Comparison of ENCODE assay signal across 13 cellular contexts in the genomic region with DNA sequence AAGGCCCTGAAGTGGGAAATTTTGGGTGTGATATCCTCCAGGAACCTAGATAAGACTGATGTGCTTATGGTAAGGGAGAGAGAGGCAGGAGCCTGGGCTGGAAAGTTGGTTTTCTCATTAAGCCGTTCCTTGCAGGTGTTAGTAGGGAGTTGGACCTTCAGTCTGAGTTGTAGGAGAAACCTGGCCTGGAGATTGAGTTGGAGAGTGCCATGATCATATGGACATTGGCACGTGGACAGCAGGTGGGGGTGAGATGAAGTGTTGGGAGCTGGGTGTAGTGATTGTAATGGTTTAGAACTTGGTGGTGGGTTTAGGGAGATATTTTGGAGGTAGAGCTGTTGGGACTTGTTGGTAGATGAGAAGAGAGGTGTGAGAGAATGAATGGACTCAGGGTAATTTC. TPM values are rescaled to one million over a fixed set of nuclear protein-coding genes. Genes with fewer than 3 reads are reported as not detected.
A peak's percentile ranks its signal among the peaks of the same experiment; 100 is the strongest.
DNase-seq lines count a peak whose midpoint lies in the region; ATAC-seq, FAIRE-seq and TF ChIP-seq lines count a peak whose summit lies in the region.
"Had no signal": no experiment of that assay in that cellular context is flagged by ENCODE, and none has a peak within 500 bp of the region (broad histone marks: within the 10 kb centered on the region; RNA-seq: fewer than 3 reads in every experiment).

No MANE protein-coding gene starts in this region.

- BruUV-seq in OCI-LY7 (replicated peaks; lab: Mats Ljungman, UMichigan) (TSS peak; percentile 75), HepG2 (replicated peaks; lab: Mats Ljungman, UMichigan) (no TSS peak)

- TF ChIP-seq POLR2A in HepG2 (IDR thresholded peaks at IDR 0.05; ENCODE audit: insufficient read depth in 1 of 2, low read depth in 2 of 2, low read length in 2 of 2) (no peak), breast epithelium (IDR thresholded peaks at IDR 0.05) (no peak)

- H3K27me3 ChIP-seq in DND-41 (ENCODE audit: insufficient read depth, low read length, poor library complexity) = no peaks in the 10 kb centered on the region
- H3K27me3 ChIP-seq in HepG2 (ENCODE audit: control insufficient read depth in 1 of 2, insufficient read depth in 2 of 2, low read length in 2 of 2) = no peaks in the 10 kb centered on the region
- H3K27me3 ChIP-seq in breast epithelium = no peaks in the 10 kb centered on the region
- H3K27me3 ChIP-seq: BLaER1 treated with 17β-estradiol and CSF1 and Interleukin-3, amounts not matched to agents 10 nM and 100 nM had no signal

- H4K20me1 ChIP-seq in DND-41 (ENCODE audit: insufficient read depth, low read length) (peaks cover 35% of the 10 kb centered on the region), OCI-LY7 (ENCODE audit: insufficient read depth, low read length) (no peaks in the 10 kb centered on the region; the same call in 1 of the 2 replicates), HepG2 (ENCODE audit: insufficient read depth, low read length) (peaks cover 9% of the 10 kb centered on the region; the same call in 1 of the 2 replicates)

- no peak overlapping the region for H3K27ac ChIP-seq in DND-41 (ENCODE audit: low read length)
- no peak overlapping the region for H3K27ac ChIP-seq in OCI-LY7 (ENCODE audit: low read depth, low read length, poor library complexity, severe bottlenecking)
- no peak overlapping the region for H3K27ac ChIP-seq in HepG2 (ENCODE audit: extremely low read length, insufficient read depth, low read length)
- no peak overlapping the region for H3K27ac ChIP-seq in breast epithelium
- H3K27ac ChIP-seq: BLaER1 treated with 17β-estradiol and CSF1 and Interleukin-3, amounts not matched to agents 10 nM and 100 nM had no signal

- H3K27me3 Mint-ChIP-seq in activated CD4-positive, alpha-beta memory T cell treated with anti-CD3 and anti-CD28 coated beads, Interleukin-2, amount 10 ng/mL, durations not matched to agents 7 days and 5 days = no peaks in the 10 kb centered on the region
- H3K27me3 Mint-ChIP-seq: CD4-positive, CD25-positive, alpha-beta regulatory T cell had no signal

- H3K9ac ChIP-seq in DND-41 (ENCODE audit: low read depth, low read length) (no peak overlapping the region), HepG2 (ENCODE audit: insufficient read depth, low read depth, low read length) (no peak overlapping the region)

- intact Hi-C loops in OCI-LY7 (cut with micrococcal nuclease; ENCODE audit: unreplicated experiment) (no loop called here), HepG2 (cut with micrococcal nuclease; ENCODE audit: unreplicated experiment) (no loop called here), breast epithelium (cut with DNase I; ENCODE audit: low total_unique reads) (no loop called here)

- no peaks in the 10 kb centered on the region for H3K9me3 Mint-ChIP-seq in activated CD4-positive, alpha-beta memory T cell treated with anti-CD3 and anti-CD28 coated beads, Interleukin-2, amount 10 ng/mL, durations not matched to agents 7 days and 5 days
- H3K9me3 Mint-ChIP-seq: CD4-positive, CD25-positive, alpha-beta regulatory T cell; GM23338 had no signal

- TF ChIP-seq RAD21 in HepG2 (CRISPR knock-in tag; IDR thresholded peaks at IDR 0.05) = no peak

- CTCF ChIA-PET in OCI-LY7 (lab: Charles Lee; ENCODE audit: unreplicated experiment) = no interaction called here
- CTCF ChIA-PET in HepG2 (lab: Yijun Ruan, JAX; ENCODE audit: low intra/inter-chr PET ratio, low total read pairs) = no interaction called here
- CTCF ChIA-PET in activated CD4-positive, alpha-beta memory T cell treated with anti-CD3 and anti-CD28 coated beads, Interleukin-2, amount 10 ng/mL, durations not matched to agents 7 days and 5 days (lab: Charles Lee) = interaction anchor here (0.6 to 1.1 kb wide), 3 partner anchors 19 to 72 kb away, joined by 3 to 4 read pairs (median 3); no protein-coding TSS in a partner anchor

- in situ Hi-C loops in HepG2 (cut with HindIII; ENCODE audit: extremely low pct_ligation_motif_present, low pct_unique_long_range_greater_than_20kb) = no loop called here

- no peak overlapping the region for H3K4me3 Mint-ChIP-seq in activated CD4-positive, alpha-beta memory T cell treated with anti-CD3 and anti-CD28 coated beads, Interleukin-2, amount 10 ng/mL, durations not matched to agents 7 days and 5 days
- H3K4me3 Mint-ChIP-seq: CD4-positive, CD25-positive, alpha-beta regulatory T cell; GM23338 had no signal

- no peak for FAIRE-seq in HepG2 (lab: Jason Lieb, UNC)
- FAIRE-seq: GM18507 had no signal

- H3K36me3 Mint-ChIP-seq in activated CD4-positive, alpha-beta memory T cell treated with anti-CD3 and anti-CD28 coated beads, Interleukin-2, amount 10 ng/mL, durations not matched to agents 7 days and 5 days (ENCODE audit: low read depth) = peaks cover 2% of the 10 kb centered on the region
- H3K36me3 Mint-ChIP-seq: CD4-positive, CD25-positive, alpha-beta regulatory T cell had no signal

- no peaks in the 10 kb centered on the region for H3K4me1 Mint-ChIP-seq in activated CD4-positive, alpha-beta memory T cell treated with anti-CD3 and anti-CD28 coated beads, Interleukin-2, amount 10 ng/mL, durations not matched to agents 7 days and 5 days
- H3K4me1 Mint-ChIP-seq: GM23338 had no signal

- H3K4me3 ChIP-seq in DND-41 (ENCODE audit: low read depth in 1 of 2, low read length in 2 of 2) = no peak overlapping the region
- H3K4me3 ChIP-seq in OCI-LY7 (ENCODE audit: low read depth, low read length, poor library complexity, severe bottlenecking) = no peak overlapping the region
- no peak overlapping the region for H3K4me3 ChIP-seq in HepG2 (replicated peaks in 1 of 3; ENCODE audit: insufficient read depth in 1 of 3, low read depth in 2 of 3, low read length in 3 of 3)
- no peak overlapping the region for H3K4me3 ChIP-seq in breast epithelium
- H3K4me3 ChIP-seq: BLaER1 treated with 17β-estradiol and CSF1 and Interleukin-3, amounts not matched to agents 10 nM and 100 nM; GM23338 had no signal

- H2AFZ ChIP-seq in DND-41 (ENCODE audit: low read depth, low read length) (no peak overlapping the region), OCI-LY7 (ENCODE audit: low read length) (no peak overlapping the region), HepG2 (ENCODE audit: low read length) (no peak overlapping the region)
- H2AFZ ChIP-seq: GM23338 had no signal

- DNase-seq in DND-41 (no peak), OCI-LY7 (ENCODE audit: low spot score) (no peak), HepG2 (ENCODE audit: low spot score) (no peak), T-helper 2 cell (no peak), breast epithelium (ENCODE audit: low spot score in 2 of 2) (no peak)
- no peak for DNase-seq in activated CD4-positive, alpha-beta memory T cell treated with anti-CD3 and anti-CD28 coated beads, Interleukin-2, amount 10 ng/mL, durations not matched to agents 7 days and 5 days
- DNase-seq: CD4-positive, CD25-positive, alpha-beta regulatory T cell; DMS53; KBM-7 had no signal

- 0 out of 2 replicates have a peak overlapping the region, but pooled peaks have one; percentile 25 for H3K4me2 ChIP-seq in DND-41 (ENCODE audit: insufficient read depth, low read length)
- H3K4me2 ChIP-seq in OCI-LY7 (ENCODE audit: low read length) = no peak overlapping the region
- peak overlapping the region; percentile 15; the same call in 1 of the 2 replicates for H3K4me2 ChIP-seq in HepG2 (ENCODE audit: low read depth, low read length)
- H3K4me2 ChIP-seq: GM23338 had no signal

- H3K4me1 ChIP-seq in DND-41 (ENCODE audit: insufficient read depth, low read length) (peaks cover 22% of the 10 kb centered on the region), OCI-LY7 (ENCODE audit: insufficient read depth, low read length, poor library complexity, severe bottlenecking) (no peaks in the 10 kb centered on the region), HepG2 (ENCODE audit: insufficient read depth, low read length) (peaks cover 26% of the 10 kb centered on the region), breast epithelium (no peaks in the 10 kb centered on the region)

- POLR2A ChIA-PET in OCI-LY7 (lab: Charles Lee) (no interaction called here), HepG2 (lab: Yijun Ruan, JAX) (interaction anchor here (0.9 to 1.2 kb wide), 2 partner anchors 21 to 39 kb away, joined by 3 to 4 read pairs; a partner anchor contains a TSS)
- POLR2A ChIA-PET in activated CD4-positive, alpha-beta memory T cell treated with anti-CD3 and anti-CD28 coated beads, Interleukin-2, amount 10 ng/mL, durations not matched to agents 7 days and 5 days (lab: Charles Lee) = no interaction called here

- H3K79me2 ChIP-seq in DND-41 (ENCODE audit: insufficient read depth, low read length) (peaks cover 70% of the 10 kb centered on the region), OCI-LY7 (ENCODE audit: insufficient read depth, low read depth, low read length) (peaks cover 32% of the 10 kb centered on the region), HepG2 (ENCODE audit: insufficient read depth, low read length) (peaks cover 27% of the 10 kb centered on the region)

- no peak for ATAC-seq in DND-41 (ENCODE audit: insufficient read depth, low read depth)
- no peak for ATAC-seq in HepG2
- no peak for ATAC-seq in HG02623 (IDR thresholded peaks at IDR 0.05; ENCODE audit: unreplicated experiment)
- ATAC-seq: GM23338 had no signal

- no peak for TF ChIP-seq EP300 in HepG2 (IDR thresholded peaks at IDR 0.05; ENCODE audit: low read depth in 2 of 2, low read length in 2 of 2)
- TF ChIP-seq EP300 in HepG2 (CRISPR knock-in tag; IDR thresholded peaks at IDR 0.05; ENCODE audit: borderline replicate concordance) = no peak

- WGBS in HepG2 (ENCODE audit: low lambda C conversion rate) = 62% methylated on average over 2 of the region's 2 CpGs

- no peak for TF ChIP-seq CTCF in DND-41 (IDR thresholded peaks at IDR 0.05; ENCODE audit: borderline replicate concordance, extremely low read depth, low read length, poor library complexity, severe bottlenecking)
- TF ChIP-seq CTCF in OCI-LY7 (conservative IDR thresholded peaks at IDR 0.05; ENCODE audit: low read length) = no peak
- no peak for TF ChIP-seq CTCF in HepG2 (CRISPR knock-in tag; IDR thresholded peaks at IDR 0.05)
- no peak for TF ChIP-seq CTCF in breast epithelium (IDR thresholded peaks at IDR 0.05)

- no peaks in the 10 kb centered on the region for H3K9me3 ChIP-seq in DND-41 (ENCODE audit: insufficient read depth, low read length, severe bottlenecking)
- no peaks in the 10 kb centered on the region for H3K9me3 ChIP-seq in OCI-LY7 (ENCODE audit: low read length)
- H3K9me3 ChIP-seq in HepG2 (ENCODE audit: low read length) = no peaks in the 10 kb centered on the region
- no peaks in the 10 kb centered on the region for H3K9me3 ChIP-seq in breast epithelium
- H3K9me3 ChIP-seq: BLaER1 treated with 17β-estradiol and CSF1 and Interleukin-3, amounts not matched to agents 10 nM and 100 nM had no signal

- H3K9me2 ChIP-seq in OCI-LY7 (ENCODE audit: insufficient read depth, low read length) = no peaks in the 10 kb centered on the region

- H3K27ac Mint-ChIP-seq in activated CD4-positive, alpha-beta memory T cell treated with anti-CD3 and anti-CD28 coated beads, Interleukin-2, amount 10 ng/mL, durations not matched to agents 7 days and 5 days = no peak overlapping the region
- H3K27ac Mint-ChIP-seq: CD4-positive, CD25-positive, alpha-beta regulatory T cell; GM23338 had no signal

- H3K36me3 ChIP-seq in DND-41 (ENCODE audit: insufficient read depth, low read length) (peaks cover 33% of the 10 kb centered on the region), OCI-LY7 (ENCODE audit: insufficient read depth, low read length) (peaks cover 39% of the 10 kb centered on the region), HepG2 (replicated peaks in 1 of 2; ENCODE audit: control insufficient read depth in 1 of 2, insufficient read depth in 2 of 2, low read length in 2 of 2) (peaks cover 0 to 4% of the 10 kb centered on the region in 2 experiments; a peak in 3 of 5 replicates), breast epithelium (no peaks in the 10 kb centered on the region)

RNA-seq across cellular contexts. Expression of a gene that starts 4.9 kb away (rescaled TPM):
- total RNA-seq in OCI-LY7 (2014; rRNA removed; shearing (Covaris generic)) = 55.0 and 64.5 TPM in 2 replicates
- total RNA-seq in OCI-LY7 (2022) = 62.3 and 65.8 TPM in 2 replicates
- 36.1 and 55.0 TPM in 2 replicates for total RNA-seq in HepG2 (2016; rRNA removed; fragmentation: Illumina TruSeq; extraction: Trizol)
- total RNA-seq in HepG2 (2016; cell fraction: cytosol; rRNA removed; fragmentation: Illumina TruSeq; extraction: Trizol; ENCODE audit: low read depth) = 13.5 and 14.8 TPM in 2 replicates
- 33.5 and 56.7 TPM in 2 replicates for total RNA-seq in HepG2 (2016; cell fraction: insoluble cytoplasmic fraction; rRNA removed; fragmentation: Illumina TruSeq; extraction: Trizol)
- total RNA-seq in HepG2 (2016; cell fraction: membrane; rRNA removed; fragmentation: Illumina TruSeq; extraction: Trizol) = 26.4 and 27.2 TPM in 2 replicates
- 53.7 and 65.8 TPM in 2 replicates for total RNA-seq in HepG2 (2016; cell fraction: nucleus; rRNA removed; fragmentation: Illumina TruSeq; extraction: Trizol)
- polyA plus RNA-seq in HepG2 (2011; rRNA removed) = 102 and 112 TPM in 2 replicates
- 56.6 and 76.3 TPM in 2 replicates for polyA plus RNA-seq in HepG2 (2011; cell fraction: cytosol; rRNA removed)
- 458 and 611 TPM in 2 replicates for polyA plus RNA-seq in HepG2 (2011; cell fraction: nucleus; rRNA removed)
- polyA plus RNA-seq in HepG2 (2012) = 58.5 and 66.4 TPM in 2 replicates
- polyA plus RNA-seq in HepG2 (2016; cell fraction: cytosol; fragmentation: Illumina TruSeq; extraction: Trizol; ENCODE audit: low read depth) = 6.8 and 7.7 TPM in 2 replicates
- 26.5 and 32.8 TPM in 2 replicates for polyA plus RNA-seq in HepG2 (2016; cell fraction: insoluble cytoplasmic fraction; fragmentation: Illumina TruSeq; extraction: Trizol; ENCODE audit: low read depth)
- polyA plus RNA-seq in HepG2 (2016; cell fraction: membrane; fragmentation: Illumina TruSeq; extraction: Trizol; ENCODE audit: low read depth) = 17.1 and 18.2 TPM in 2 replicates
- 172 and 175 TPM in 2 replicates for polyA plus RNA-seq in HepG2 (2016; cell fraction: nucleus; fragmentation: Illumina TruSeq; extraction: Trizol; ENCODE audit: insufficient read depth, low read depth)
- 25.0 and 101 TPM in 2 replicates for polyA minus RNA-seq in HepG2 (2011; rRNA and poly(A)+ RNA removed; ENCODE audit: low replicate concordance)
- polyA minus RNA-seq in HepG2 (2011; cell fraction: cytosol; rRNA and poly(A)+ RNA removed) = 29.8 and 30.8 TPM in 2 replicates
- polyA minus RNA-seq in HepG2 (2011; cell fraction: nucleus; rRNA and poly(A)+ RNA removed) = 84.9 and 89.9 TPM in 2 replicates
- 10 to 100 TPM; 56.5 to 58.9 TPM for total RNA-seq in activated CD4-positive, alpha-beta memory T cell treated with anti-CD3 and anti-CD28 coated beads, Interleukin-2, amount 10 ng/mL, durations not matched to agents 7 days and 5 days
- total RNA-seq in breast epithelium = 10 to 100 TPM; 48.3 to 54.1 (median 49.5) TPM

RNA-seq across cellular contexts. Expression of a gene that starts 21.2 kb away (rescaled TPM):
- total RNA-seq in OCI-LY7 (2014; rRNA removed; shearing (Covaris generic)) = 25.0 and 31.6 TPM in 2 replicates
- 38.1 and 45.0 TPM in 2 replicates for total RNA-seq in OCI-LY7 (2022)
- total RNA-seq in HepG2 (2016; rRNA removed; fragmentation: Illumina TruSeq; extraction: Trizol) = 0.84 and 0.95 TPM in 2 replicates
- 0.30 and 0.44 TPM in 2 replicates for total RNA-seq in HepG2 (2016; cell fraction: cytosol; rRNA removed; fragmentation: Illumina TruSeq; extraction: Trizol; ENCODE audit: low read depth)
- 0.22 and 0.65 TPM in 2 replicates for total RNA-seq in HepG2 (2016; cell fraction: insoluble cytoplasmic fraction; rRNA removed; fragmentation: Illumina TruSeq; extraction: Trizol)
- total RNA-seq in HepG2 (2016; cell fraction: membrane; rRNA removed; fragmentation: Illumina TruSeq; extraction: Trizol) = 0.52 and 0.90 TPM in 2 replicates
- 0.90 and 1.1 TPM in 2 replicates for total RNA-seq in HepG2 (2016; cell fraction: nucleus; rRNA removed; fragmentation: Illumina TruSeq; extraction: Trizol)
- polyA plus RNA-seq in HepG2 (2011; rRNA removed) = 3.8 and 4.2 TPM in 2 replicates
- 1.8 TPM in 2 replicates for polyA plus RNA-seq in HepG2 (2011; cell fraction: cytosol; rRNA removed)
- 33.7 and 41.4 TPM in 2 replicates for polyA plus RNA-seq in HepG2 (2011; cell fraction: nucleus; rRNA removed)
- polyA plus RNA-seq in HepG2 (2012) = 2.5 and 2.6 TPM in 2 replicates
- polyA plus RNA-seq in HepG2 (2016; cell fraction: cytosol; fragmentation: Illumina TruSeq; extraction: Trizol; ENCODE audit: low read depth) = 0.33 and 0.71 TPM in 2 replicates
- polyA plus RNA-seq in HepG2 (2016; cell fraction: insoluble cytoplasmic fraction; fragmentation: Illumina TruSeq; extraction: Trizol; ENCODE audit: low read depth) = 0.74 and 0.86 TPM in 2 replicates
- 0.63 and 1.2 TPM in 2 replicates for polyA plus RNA-seq in HepG2 (2016; cell fraction: membrane; fragmentation: Illumina TruSeq; extraction: Trizol; ENCODE audit: low read depth)
- 4.0 and 5.3 TPM in 2 replicates for polyA plus RNA-seq in HepG2 (2016; cell fraction: nucleus; fragmentation: Illumina TruSeq; extraction: Trizol; ENCODE audit: insufficient read depth, low read depth)
- 0.58 and 2.9 TPM in 2 replicates for polyA minus RNA-seq in HepG2 (2011; rRNA and poly(A)+ RNA removed; ENCODE audit: low replicate concordance)
- polyA minus RNA-seq in HepG2 (2011; cell fraction: cytosol; rRNA and poly(A)+ RNA removed) = 1.3 TPM in 2 replicates
- polyA minus RNA-seq in HepG2 (2011; cell fraction: nucleus; rRNA and poly(A)+ RNA removed) = 2.6 and 3.3 TPM in 2 replicates
- total RNA-seq in activated CD4-positive, alpha-beta memory T cell treated with anti-CD3 and anti-CD28 coated beads, Interleukin-2, amount 10 ng/mL, durations not matched to agents 7 days and 5 days = 1 to 10 TPM; 5.0 to 5.6 TPM
- 1 to 10 TPM; 1.8 to 6.9 (median 5.4) TPM for total RNA-seq in breast epithelium

RNA-seq across cellular contexts. Expression of a gene that starts 40.6 kb away (rescaled TPM):
- total RNA-seq in OCI-LY7 (2014; rRNA removed; shearing (Covaris generic)) = 10.7 and 13.6 TPM in 2 replicates
- total RNA-seq in OCI-LY7 (2022) = 38.9 and 39.2 TPM in 2 replicates
- 19.3 and 32.6 TPM in 2 replicates for total RNA-seq in HepG2 (2016; rRNA removed; fragmentation: Illumina TruSeq; extraction: Trizol)
- total RNA-seq in HepG2 (2016; cell fraction: cytosol; rRNA removed; fragmentation: Illumina TruSeq; extraction: Trizol; ENCODE audit: low read depth) = 4.6 and 4.9 TPM in 2 replicates
- 16.8 and 32.7 TPM in 2 replicates for total RNA-seq in HepG2 (2016; cell fraction: insoluble cytoplasmic fraction; rRNA removed; fragmentation: Illumina TruSeq; extraction: Trizol)
- total RNA-seq in HepG2 (2016; cell fraction: membrane; rRNA removed; fragmentation: Illumina TruSeq; extraction: Trizol) = 13.7 and 15.6 TPM in 2 replicates
- 43.2 and 57.8 TPM in 2 replicates for total RNA-seq in HepG2 (2016; cell fraction: nucleus; rRNA removed; fragmentation: Illumina TruSeq; extraction: Trizol)
- 68.9 and 79.4 TPM in 2 replicates for polyA plus RNA-seq in HepG2 (2011; rRNA removed)
- polyA plus RNA-seq in HepG2 (2011; cell fraction: cytosol; rRNA removed) = 46.5 and 75.4 TPM in 2 replicates
- polyA plus RNA-seq in HepG2 (2011; cell fraction: nucleus; rRNA removed) = 265 and 413 TPM in 2 replicates
- 53.9 and 72.9 TPM in 2 replicates for polyA plus RNA-seq in HepG2 (2012)
- polyA plus RNA-seq in HepG2 (2016; cell fraction: cytosol; fragmentation: Illumina TruSeq; extraction: Trizol; ENCODE audit: low read depth) = 5.5 and 6.2 TPM in 2 replicates
- polyA plus RNA-seq in HepG2 (2016; cell fraction: insoluble cytoplasmic fraction; fragmentation: Illumina TruSeq; extraction: Trizol; ENCODE audit: low read depth) = 16.2 and 23.0 TPM in 2 replicates
- 10.1 and 11.9 TPM in 2 replicates for polyA plus RNA-seq in HepG2 (2016; cell fraction: membrane; fragmentation: Illumina TruSeq; extraction: Trizol; ENCODE audit: low read depth)
- polyA plus RNA-seq in HepG2 (2016; cell fraction: nucleus; fragmentation: Illumina TruSeq; extraction: Trizol; ENCODE audit: insufficient read depth, low read depth) = 148 and 155 TPM in 2 replicates
- 61.5 and 149 TPM in 2 replicates for polyA minus RNA-seq in HepG2 (2011; rRNA and poly(A)+ RNA removed; ENCODE audit: low replicate concordance)
- polyA minus RNA-seq in HepG2 (2011; cell fraction: cytosol; rRNA and poly(A)+ RNA removed) = 76.6 and 89.8 TPM in 2 replicates
- 57.9 and 61.3 TPM in 2 replicates for polyA minus RNA-seq in HepG2 (2011; cell fraction: nucleus; rRNA and poly(A)+ RNA removed)
- 10 to 100 TPM; 21.5 to 23.5 TPM for total RNA-seq in activated CD4-positive, alpha-beta memory T cell treated with anti-CD3 and anti-CD28 coated beads, Interleukin-2, amount 10 ng/mL, durations not matched to agents 7 days and 5 days
- total RNA-seq in breast epithelium = 100 to 1,000 TPM in 2 of 3 donors, 10 to 100 TPM in 1; 79.0 to 137 (median 122) TPM
